ENCODE assay signal across 13 cellular contexts in genomic region chr5:148393390-148393741, GRCh38. TPM values are rescaled to one million over a fixed set of nuclear protein-coding genes. Genes with fewer than 3 reads are reported as not detected.
DNase-seq lines count a peak whose midpoint lies in the region; FAIRE-seq and TF ChIP-seq lines count a peak whose summit lies in the region.
"Had no signal": no experiment of that assay in that cellular context is flagged by ENCODE, and none has a peak within 500 bp of the region (broad histone marks: within the 10 kb centered on the region; RNA-seq: fewer than 3 reads in every experiment).

No MANE protein-coding gene starts in this region.

- H3K4me3 ChIP-seq in HUES64 (ENCODE audit: low read length) (no peak overlapping the region), H1 (ENCODE audit: extremely low read depth in 1 of 4, insufficient read depth in 2 of 4, low read depth in 3 of 4, low read length in 4 of 4) (peak overlapping the region in 1 of 4 experiments; percentile 17; a peak in 1 of 8 replicates), SJCRH30 (no peak overlapping the region)

- 0 out of 2 replicates have a peak, but pooled peaks cover 2% of the 10 kb centered on the region for H3K79me1 ChIP-seq in H1 (ENCODE audit: low read depth, low read length)

- no peak overlapping the region for H4K91ac ChIP-seq in H1 (replicated peaks; ENCODE audit: insufficient read length, low read length)

- no peak overlapping the region for H4K5ac ChIP-seq in H1 (ENCODE audit: insufficient read length, low read depth, low read length)

- 21% methylated on average over 3 of the region's 3 CpGs for WGBS in HUES64
- 49% methylated on average over 3 of the region's 3 CpGs; no CpG with 5 or more reads in 1 of the 2 experiments for WGBS in H1 (ENCODE audit: extremely low coverage in 1 of 2, insufficient coverage in 1 of 2, insufficient read length in 1 of 2, insufficient replicate concordance in 2 of 2, low coverage in 1 of 2, low lambda C conversion rate in 2 of 2, missing lambda C conversion rate in 1 of 2), 2 experiments

- CTCF ChIA-PET in H1 (lab: Charles Lee; ENCODE audit: partially characterized antibody), result interaction anchor here (1.1 to 1.5 kb wide), 2 partner anchors 19 to 50 kb away, joined by 3 to 6 read pairs; no protein-coding TSS in a partner anchor

- POLR2A ChIA-PET in H1 (lab: Charles Lee; ENCODE audit: partially characterized antibody), result interaction anchor here (0.6 to 2.3 kb wide), 3 partner anchors 9 to 198 kb away, joined by 3 to 13 read pairs (median 4); partner anchors contain the start of gene FBXO38

- H3K14ac ChIP-seq in H1 (ENCODE audit: insufficient read length), result no peak overlapping the region

- no peak overlapping the region for H2AK5ac ChIP-seq in H1 (ENCODE audit: low read depth, low read length)

- no peak overlapping the region for H2BK12ac ChIP-seq in H1 (ENCODE audit: low read depth, low read length)

- no peak overlapping the region for H3K18ac ChIP-seq in H1 (ENCODE audit: extremely low read depth, low read length)

- H3K9ac ChIP-seq in HUES64 (ENCODE audit: low read depth, low read length), result 0 out of 2 replicates have a peak overlapping the region, but pooled peaks have one; percentile 16
- H3K9ac ChIP-seq in H1 (replicated peaks in 1 of 4; ENCODE audit: extremely low read depth in 1 of 4, low read depth in 3 of 4, low read length in 3 of 4), result no peak overlapping the region; a peak in 1 of 7 replicates

- no peak overlapping the region for H4K8ac ChIP-seq in H1 (ENCODE audit: extremely low read depth, insufficient read depth, low read length)

- H2BK120ac ChIP-seq in H1 (replicated peaks; ENCODE audit: low read depth, low read length), result no peak overlapping the region

- TF ChIP-seq EP300 in H1 (IDR thresholded peaks at IDR 0.05; ENCODE audit: borderline replicate concordance in 1 of 2, low read depth in 2 of 2, low read length in 2 of 2), result no peak

- no peak overlapping the region for H2AFZ ChIP-seq in H1 (ENCODE audit: low read length)

- DNase-seq in NCI-H2196 treated with DMSO at 0.1 percent for 48 hours (lab: John Stamatoyannopoulos, UW; ENCODE audit: unreplicated experiment) (peak; percentile 18), H1 (ENCODE audit: low read depth in 1 of 2, low spot score in 2 of 2) (no peak), SJCRH30 (no peak), HuH-7.5 (ENCODE audit: low spot score) (no peak), inferior parietal cortex (ENCODE audit: extremely low spot score) (no peak)
- no peak for DNase-seq in effector CD4-positive, alpha-beta T cell
- DNase-seq: DMS 273 treated with DMSO at 0.1 percent for 48 hours; MV-4-11; stimulated activated CD4-positive, alpha-beta T cell treated with anti-CD3 and anti-CD28 coated beads, Interleukin-4, amount 100 ng/mL, for 4 hours; stimulated activated naive CD8-positive, alpha-beta T cell treated with anti-CD3 and anti-CD28 coated beads, Interleukin-15, Interleukin-2, amounts not matched to agents 100 U/mL and 50 U/mL, for 24 hours had no signal

- H3K36me3 ChIP-seq in HUES64 (ENCODE audit: insufficient read depth, low read length) (peaks cover 27% of the 10 kb centered on the region), H1 (ENCODE audit: control insufficient read depth in 2 of 4, insufficient read depth in 4 of 4, low read length in 3 of 4) (peaks cover 0 to 9% (median 0%) of the 10 kb centered on the region in 4 experiments; a peak in 2 of 8 replicates), SJCRH30 (peaks cover 14% of the 10 kb centered on the region)

- no peak overlapping the region for H2BK15ac ChIP-seq in H1 (ENCODE audit: low read length)

- peak overlapping the region; percentile 33 to 39; a peak in 3 of 4 replicates for H3K4me2 ChIP-seq in H1 (ENCODE audit: insufficient read depth in 1 of 2, low read depth in 2 of 2, low read length in 2 of 2)

- H3K4me1 ChIP-seq in HUES64 (ENCODE audit: insufficient read depth, low read length) (peaks cover 56% of the 10 kb centered on the region), H1 (replicated peaks in 1 of 4; ENCODE audit: control insufficient read depth in 3 of 4, insufficient read depth in 4 of 4, low read length in 3 of 4) (peaks cover 4 to 13% (median 9%) of the 10 kb centered on the region in 4 experiments; a peak in 6 of 7 replicates), SJCRH30 (no peaks in the 10 kb centered on the region)

- no peaks in the 10 kb centered on the region for H3K9me3 ChIP-seq in HUES64 (ENCODE audit: insufficient read depth, low read depth, low read length)
- no peaks in the 10 kb centered on the region for H3K9me3 ChIP-seq in H1 (ENCODE audit: insufficient read depth in 2 of 2, low read depth in 1 of 2, low read length in 1 of 2)
- H3K9me3 ChIP-seq in SJCRH30 (replicated peaks), result no peaks in the 10 kb centered on the region

- no peaks in the 10 kb centered on the region for H3K27me3 ChIP-seq in HUES64 (ENCODE audit: insufficient read depth, low read length)
- no peaks in the 10 kb centered on the region for H3K27me3 ChIP-seq in H1 (replicated peaks in 1 of 4; ENCODE audit: control insufficient read depth in 3 of 4, extremely low read depth in 1 of 4, insufficient read depth in 3 of 4, low read length in 3 of 4)
- no peaks in the 10 kb centered on the region for H3K27me3 ChIP-seq in SJCRH30

- TF ChIP-seq RAD21 in H1 (IDR thresholded peaks at IDR 0.05 in 1 of 2, conservative IDR thresholded peaks at IDR 0.05 in 1 of 2; ENCODE audit: low read depth in 2 of 2, low read length in 2 of 2), result no peak

- no peak for TF ChIP-seq POLR2A in H1 (IDR thresholded peaks at IDR 0.05; ENCODE audit: control extremely low read depth in 1 of 2, low read depth in 2 of 2, low read length in 2 of 2)

- H2BK20ac ChIP-seq in H1 (ENCODE audit: low read length), result no peak overlapping the region

- no peak overlapping the region for H3K56ac ChIP-seq in H1 (replicated peaks; ENCODE audit: insufficient read length, low read depth, low read length)

- no peaks in the 10 kb centered on the region for H3K23me2 ChIP-seq in H1 (ENCODE audit: low read depth, low read length)

- no peak overlapping the region for H3K23ac ChIP-seq in H1 (ENCODE audit: insufficient read length)

- TF ChIP-seq CTCF in 22Rv1 (IDR thresholded peaks at IDR 0.05), result no peak
- no peak for TF ChIP-seq CTCF in H1 (IDR thresholded peaks at IDR 0.05; ENCODE audit: control extremely low read depth in 1 of 3, insufficient read depth in 1 of 3, low read depth in 1 of 3, low read length in 3 of 3)

- FAIRE-seq in H1 (lab: Jason Lieb, UNC), result no peak

- H4K20me1 ChIP-seq in H1 (replicated peaks in 1 of 2; ENCODE audit: control insufficient read depth in 1 of 2, insufficient read depth in 2 of 2, low read length in 2 of 2), result peaks cover 0 to under 1% of the 10 kb centered on the region in 2 experiments

- H2BK5ac ChIP-seq in H1 (ENCODE audit: low read depth, low read length), result no peak overlapping the region

- H3K4ac ChIP-seq in H1 (replicated peaks; ENCODE audit: insufficient read length, low read depth, low read length), result no peak overlapping the region

- peaks cover 0 to 58% of the 10 kb centered on the region in 2 experiments; a peak in 3 of 4 replicates for H3K79me2 ChIP-seq in H1 (ENCODE audit: control insufficient read depth in 1 of 2, insufficient read depth in 2 of 2, low read length in 2 of 2)

- H3K27ac ChIP-seq in 22Rv1 (peak overlapping the region; percentile 85), HUES64 (ENCODE audit: low read depth, low read length) (peak overlapping the region; percentile 62), H1 (ENCODE audit: low read depth, low read length) (peak overlapping the region; percentile 31; the same call in 1 of the 2 replicates), SJCRH30 (no peak overlapping the region)

TF ChIP-seq in H1, 55 proteins besides CTCF, POLR2A, EP300 and RAD21 (continues in another document):
- TF ChIP-seq KDM4A (IDR thresholded peaks at IDR 0.05; ENCODE audit: low read depth, low read length, severe bottlenecking) (no peak), JUN (IDR thresholded peaks at IDR 0.05; ENCODE audit: low read depth, low read length) (no peak), SP4 (IDR thresholded peaks at IDR 0.05; ENCODE audit: low read length) (no peak), ZNF274 (IDR thresholded peaks at IDR 0.05; ENCODE audit: borderline replicate concordance, extremely low read depth, low read length) (no peak), FOSL1 (IDR thresholded peaks at IDR 0.05; ENCODE audit: insufficient read depth, low read depth, low read length) (no peak)

RNA-seq across cellular contexts. Expression of gene FBXO38, which starts 9.6 kb away (rescaled TPM):
- polyA plus RNA-seq in HUES64 (2013, experiment 1 of 2), result 18.5 TPM
- 18.6 TPM for polyA plus RNA-seq in HUES64 (2013, experiment 2 of 2)
- total RNA-seq in H1 (2021; fragmentation: NEBNext Ultra II Directional; extraction: Animal tissue kit (Norgen Biotek cat#: 25700)), result 31.5 and 34.3 TPM in 2 replicates
- 9.0 and 9.1 TPM in 2 replicates for polyA plus RNA-seq in H1 (2011; rRNA removed)
- polyA plus RNA-seq in H1 (2011; cell fraction: cytosol; rRNA removed), result 12.1 TPM
- polyA plus RNA-seq in H1 (2011; cell fraction: nucleus; rRNA removed), result 21.2 TPM
- polyA plus RNA-seq in H1 (2012, experiment 1 of 2), result 12.5 to 26.5 TPM (median 16.4 TPM) in 4 replicates
- 0.92 TPM for polyA plus RNA-seq in H1 (2012, experiment 2 of 2)
- polyA plus RNA-seq in H1 (2013, experiment 1 of 2), result 17.1 TPM
- polyA plus RNA-seq in H1 (2013, experiment 2 of 2), result 16.6 TPM
- 68.1 and 103 TPM in 2 replicates for polyA minus RNA-seq in H1 (2011; rRNA and poly(A)+ RNA removed)
- 32.5 TPM for polyA minus RNA-seq in H1 (2011; cell fraction: cytosol; rRNA and poly(A)+ RNA removed)
- polyA minus RNA-seq in H1 (2011; cell fraction: nucleus; rRNA and poly(A)+ RNA removed), result 121 TPM
- 43.9 and 49.9 TPM in 2 replicates for total RNA-seq in SJCRH30 (2014; rRNA removed; shearing (Covaris generic))

RNA-seq across cellular contexts. Expression of gene SPINK9, which starts 58.0 kb away (rescaled TPM):
- not detected for polyA plus RNA-seq in HUES64 (2013, experiment 1 of 2)
- polyA plus RNA-seq in HUES64 (2013, experiment 2 of 2), result not detected
- not detected in 2 replicates for total RNA-seq in H1 (2021; fragmentation: NEBNext Ultra II Directional; extraction: Animal tissue kit (Norgen Biotek cat#: 25700))
- polyA plus RNA-seq in H1 (2011; rRNA removed), result not detected in 2 replicates
- polyA plus RNA-seq in H1 (2011; cell fraction: cytosol; rRNA removed), result not detected
- polyA plus RNA-seq in H1 (2011; cell fraction: nucleus; rRNA removed), result not detected
- polyA plus RNA-seq in H1 (2012, experiment 1 of 2), result not detected in 4 replicates
- not detected for polyA plus RNA-seq in H1 (2012, experiment 2 of 2)
- polyA plus RNA-seq in H1 (2013, experiment 1 of 2), result not detected
- not detected for polyA plus RNA-seq in H1 (2013, experiment 2 of 2)
- polyA minus RNA-seq in H1 (2011; rRNA and poly(A)+ RNA removed), result not detected in 2 replicates
- not detected for polyA minus RNA-seq in H1 (2011; cell fraction: cytosol; rRNA and poly(A)+ RNA removed)
- not detected for polyA minus RNA-seq in H1 (2011; cell fraction: nucleus; rRNA and poly(A)+ RNA removed)
- not detected in 2 replicates for total RNA-seq in SJCRH30 (2014; rRNA removed; shearing (Covaris generic))
- total RNA-seq: T-helper 2 cell treated with Interferon-gamma antibody and Interleukin-4, amounts not matched to agents 100 ng/mL and 5 ng/mL, for 36 hours had no signal
